Comparison of ENCODE assay signal across 1 cellular context in the genomic region with DNA sequence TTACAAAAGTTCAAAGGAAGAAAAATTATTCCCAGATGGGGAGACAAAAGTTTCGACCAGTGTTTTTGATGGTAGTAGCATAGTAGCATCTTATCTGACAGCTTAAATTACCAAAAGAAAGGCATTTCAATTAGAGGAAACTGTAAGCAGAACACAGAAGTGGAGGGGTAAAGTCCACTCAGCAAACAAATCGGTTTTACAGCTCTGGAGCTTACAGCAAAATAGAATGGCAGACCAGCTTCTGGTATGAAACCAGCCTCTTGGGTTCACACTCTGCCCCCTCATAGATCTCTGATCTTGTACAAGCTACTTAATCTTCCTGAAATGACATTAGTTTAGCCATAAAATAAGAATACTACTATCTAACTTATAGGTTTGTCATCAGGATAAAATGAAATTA.
TF ChIP-seq lines count a peak whose summit lies in the region.

No MANE protein-coding gene starts in this region.

TF ChIP-seq in HepG2, 621 proteins besides CTCF, POLR2A, EP300 and RAD21 (continued from another document):
- TF ChIP-seq, protein P1, sequence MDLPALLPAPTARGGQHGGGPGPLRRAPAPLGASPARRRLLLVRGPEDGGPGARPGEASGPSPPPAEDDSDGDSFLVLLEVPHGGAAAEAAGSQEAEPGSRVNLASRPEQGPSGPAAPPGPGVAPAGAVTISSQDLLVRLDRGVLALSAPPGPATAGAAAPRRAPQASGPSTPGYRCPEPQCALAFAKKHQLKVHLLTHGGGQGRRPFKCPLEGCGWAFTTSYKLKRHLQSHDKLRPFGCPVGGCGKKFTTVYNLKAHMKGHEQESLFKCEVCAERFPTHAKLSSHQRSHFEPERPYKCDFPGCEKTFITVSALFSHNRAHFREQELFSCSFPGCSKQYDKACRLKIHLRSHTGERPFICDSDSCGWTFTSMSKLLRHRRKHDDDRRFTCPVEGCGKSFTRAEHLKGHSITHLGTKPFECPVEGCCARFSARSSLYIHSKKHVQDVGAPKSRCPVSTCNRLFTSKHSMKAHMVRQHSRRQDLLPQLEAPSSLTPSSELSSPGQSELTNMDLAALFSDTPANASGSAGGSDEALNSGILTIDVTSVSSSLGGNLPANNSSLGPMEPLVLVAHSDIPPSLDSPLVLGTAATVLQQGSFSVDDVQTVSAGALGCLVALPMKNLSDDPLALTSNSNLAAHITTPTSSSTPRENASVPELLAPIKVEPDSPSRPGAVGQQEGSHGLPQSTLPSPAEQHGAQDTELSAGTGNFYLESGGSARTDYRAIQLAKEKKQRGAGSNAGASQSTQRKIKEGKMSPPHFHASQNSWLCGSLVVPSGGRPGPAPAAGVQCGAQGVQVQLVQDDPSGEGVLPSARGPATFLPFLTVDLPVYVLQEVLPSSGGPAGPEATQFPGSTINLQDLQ (CRISPR knock-in tag; IDR thresholded peaks at IDR 0.05), result no peak
- TF ChIP-seq, protein P2, sequence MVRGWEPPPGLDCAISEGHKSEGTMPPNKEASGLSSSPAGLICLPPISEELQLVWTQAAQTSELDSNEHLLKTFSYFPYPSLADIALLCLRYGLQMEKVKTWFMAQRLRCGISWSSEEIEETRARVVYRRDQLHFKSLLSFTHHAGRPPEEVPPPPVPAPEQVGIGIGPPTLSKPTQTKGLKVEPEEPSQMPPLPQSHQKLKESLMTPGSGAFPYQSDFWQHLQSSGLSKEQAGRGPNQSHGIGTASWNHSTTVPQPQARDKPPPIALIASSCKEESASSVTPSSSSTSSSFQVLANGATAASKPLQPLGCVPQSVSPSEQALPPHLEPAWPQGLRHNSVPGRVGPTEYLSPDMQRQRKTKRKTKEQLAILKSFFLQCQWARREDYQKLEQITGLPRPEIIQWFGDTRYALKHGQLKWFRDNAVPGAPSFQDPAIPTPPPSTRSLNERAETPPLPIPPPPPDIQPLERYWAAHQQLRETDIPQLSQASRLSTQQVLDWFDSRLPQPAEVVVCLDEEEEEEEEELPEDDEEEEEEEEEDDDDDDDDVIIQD (CRISPR knock-in tag; IDR thresholded peaks at IDR 0.05; ENCODE audit: low read depth), result peak; percentile 56; the same call in 1 of the 2 replicates
- TF ChIP-seq GABPA (IDR thresholded peaks at IDR 0.05; ENCODE audit: low read depth, low read length) (no peak), GABPA (CRISPR knock-in tag; IDR thresholded peaks at IDR 0.05; ENCODE audit: low read depth) (no peak), ZNF253 (CRISPR knock-in tag; IDR thresholded peaks at IDR 0.05; ENCODE audit: borderline replicate concordance) (no peak)
- TF ChIP-seq, protein P3, sequence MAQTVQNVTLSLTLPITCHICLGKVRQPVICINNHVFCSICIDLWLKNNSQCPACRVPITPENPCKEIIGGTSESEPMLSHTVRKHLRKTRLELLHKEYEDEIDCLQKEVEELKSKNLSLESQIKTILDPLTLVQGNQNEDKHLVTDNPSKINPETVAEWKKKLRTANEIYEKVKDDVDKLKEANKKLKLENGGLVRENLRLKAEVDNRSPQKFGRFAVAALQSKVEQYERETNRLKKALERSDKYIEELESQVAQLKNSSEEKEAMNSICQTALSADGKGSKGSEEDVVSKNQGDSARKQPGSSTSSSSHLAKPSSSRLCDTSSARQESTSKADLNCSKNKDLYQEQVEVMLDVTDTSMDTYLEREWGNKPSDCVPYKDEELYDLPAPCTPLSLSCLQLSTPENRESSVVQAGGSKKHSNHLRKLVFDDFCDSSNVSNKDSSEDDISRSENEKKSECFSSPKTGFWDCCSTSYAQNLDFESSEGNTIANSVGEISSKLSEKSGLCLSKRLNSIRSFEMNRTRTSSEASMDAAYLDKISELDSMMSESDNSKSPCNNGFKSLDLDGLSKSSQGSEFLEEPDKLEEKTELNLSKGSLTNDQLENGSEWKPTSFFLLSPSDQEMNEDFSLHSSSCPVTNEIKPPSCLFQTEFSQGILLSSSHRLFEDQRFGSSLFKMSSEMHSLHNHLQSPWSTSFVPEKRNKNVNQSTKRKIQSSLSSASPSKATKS (CRISPR knock-in tag; IDR thresholded peaks at IDR 0.05), result no peak
